8 cellular contexts compared by ENCODE assay signal in genomic region chr2:156436477-156437085, GRCh38. TPM values are rescaled to one million over a fixed set of nuclear protein-coding genes. Genes with fewer than 3 reads are reported as not detected.
A peak's percentile ranks its signal among the peaks of the same experiment; 100 is the strongest.
DNase-seq lines count a peak whose midpoint lies in the region; ATAC-seq and TF ChIP-seq lines count a peak whose summit lies in the region.

No MANE protein-coding gene starts in this region.

- H3K79me1 ChIP-seq in mesendoderm (ENCODE audit: low read length): peaks cover 4% of the 10 kb centered on the region

- H3K4me1 ChIP-seq in duodenal mucosa (ENCODE audit: control insufficient read depth in 1 of 2, insufficient read depth in 2 of 2, low read length in 2 of 2) (peaks cover 23 to 25% of the 10 kb centered on the region in 2 donors), mesendoderm (ENCODE audit: control insufficient read depth, low read depth, low read length) (peaks cover 4% of the 10 kb centered on the region), transverse colon (peaks cover 0 to 39% (median 23%) of the 10 kb centered on the region in 4 donors)

- no peak overlapping the region for H2AK5ac ChIP-seq in mesendoderm (ENCODE audit: low read length)

- no peak overlapping the region for H3K4ac ChIP-seq in mesendoderm (ENCODE audit: low read depth, low read length)

- H2BK15ac ChIP-seq in mesendoderm (replicated peaks; ENCODE audit: low read depth): no peak overlapping the region

- no peak overlapping the region for H2BK120ac ChIP-seq in mesendoderm (ENCODE audit: low read depth, low read length)

- H3K18ac ChIP-seq in mesendoderm (ENCODE audit: low read length): peak overlapping the region; percentile 84

- H3K56ac ChIP-seq in mesendoderm (ENCODE audit: low read length): peak overlapping the region; percentile 98

- TF ChIP-seq POLR2A in transverse colon (IDR thresholded peaks at IDR 0.05): no peak

- no peak overlapping the region for H3K23ac ChIP-seq in mesendoderm (ENCODE audit: low read length)

- H4K5ac ChIP-seq in mesendoderm (ENCODE audit: low read length): no peak overlapping the region

- H3K27ac ChIP-seq in duodenal mucosa (ENCODE audit: low read depth, low read length) (peak overlapping the region; percentile 92), mesendoderm (ENCODE audit: low read depth, low read length) (peak overlapping the region; percentile 82), transverse colon (peak overlapping the region; percentile 93 to 96 (median 96))

- WGBS in mesendoderm (ENCODE audit: extremely low coverage, insufficient coverage, low lambda C conversion rate): no CpG with 5 or more reads among the region's 19 CpGs
- 1 to 2% methylated on average over 9 to 17 of the region's 19 CpGs for WGBS in transverse colon (ENCODE audit: low coverage in 1 of 2), 2 donors

- no peaks in the 10 kb centered on the region for H3K27me3 ChIP-seq in duodenal mucosa (ENCODE audit: control insufficient read depth in 1 of 2, insufficient read depth in 2 of 2, low read length in 2 of 2)
- no peaks in the 10 kb centered on the region for H3K27me3 ChIP-seq in mesendoderm (ENCODE audit: insufficient read depth, low read length, poor library complexity)
- H3K27me3 ChIP-seq in transverse colon: no peaks in the 10 kb centered on the region

- peak overlapping the region; percentile 86 to 92 for H3K4me3 ChIP-seq in duodenal mucosa (ENCODE audit: low read depth in 1 of 2, low read length in 2 of 2)
- H3K4me3 ChIP-seq in mesendoderm (ENCODE audit: low read length): peak overlapping the region; percentile 59
- H3K4me3 ChIP-seq in transverse colon: peak overlapping the region; percentile 45 to 79 (median 54)

- DNase-seq in DMS 273 (lab: John Stamatoyannopoulos, UW; ENCODE audit: unreplicated experiment) (peak; percentile 60), T-helper 9 cell (peak; percentile 1), mesendoderm (peak; percentile 59), transverse colon (peak; percentile 42), NCI-H1105 treated with DMSO at 0.1 percent for 48 hours (lab: John Stamatoyannopoulos, UW) (no peak)

- H3K9me3 ChIP-seq in duodenal mucosa (ENCODE audit: control insufficient read depth in 1 of 2, low read length in 2 of 2) (no peaks in the 10 kb centered on the region), transverse colon (no peaks in the 10 kb centered on the region)

- in situ Hi-C loops in transverse colon (cut with MboI; ENCODE audit: low pct_ligation_motif_present in 1 of 4, low pct_unique_long_range_greater_than_20kb in 1 of 4, low sequenced_read_pairs in 3 of 4): loop anchor here in 2 of 4 donors (25.0 kb wide), 1 partner anchor 99 kb away; the partner anchor contains the start of gene NR4A2 (in 2 of the 2)

- peak overlapping the region; percentile 51 for H3K4me2 ChIP-seq in mesendoderm (ENCODE audit: low read length)

- H2BK5ac ChIP-seq in mesendoderm (ENCODE audit: low read length): no peak overlapping the region

- no peak for TF ChIP-seq CTCF in transverse colon (IDR thresholded peaks at IDR 0.05)

- intact Hi-C loops in transverse colon (cut with DNase I; ENCODE audit: low total_unique reads): loop anchor here (5.0 kb wide), 1 partner anchor 104 kb away; the partner anchor contains the start of gene NR4A2

- H3K9ac ChIP-seq in duodenal mucosa (ENCODE audit: low read depth in 1 of 2, low read length in 2 of 2) (peak overlapping the region; percentile 87 to 97), mesendoderm (ENCODE audit: low read length) (peak overlapping the region; percentile 70)

- H4K8ac ChIP-seq in mesendoderm (ENCODE audit: low read depth, low read length): no peak overlapping the region

- H3K36me3 ChIP-seq in duodenal mucosa (ENCODE audit: control insufficient read depth in 1 of 2, insufficient read depth in 2 of 2, low read length in 2 of 2) (no peaks in the 10 kb centered on the region), mesendoderm (ENCODE audit: control insufficient read depth, insufficient read depth, low read length) (no peaks in the 10 kb centered on the region), transverse colon (no peaks in the 10 kb centered on the region)

- peaks cover 14% of the 10 kb centered on the region for H3K79me2 ChIP-seq in mesendoderm (ENCODE audit: control insufficient read depth, insufficient read depth, low read length)

- no peak for TF ChIP-seq EP300 in transverse colon (IDR thresholded peaks at IDR 0.05; ENCODE audit: low read depth)

- ATAC-seq in GM19438 (IDR thresholded peaks at IDR 0.05; ENCODE audit: low read depth, unreplicated experiment): peak; percentile 57
- ATAC-seq in HG03442 (IDR thresholded peaks at IDR 0.05; ENCODE audit: unreplicated experiment): peak; percentile 42

RNA-seq across cellular contexts. Expression of gene GPD2, which starts 0.4 kb away (rescaled TPM):
- 42.8 TPM for polyA plus RNA-seq in mesendoderm (2013, experiment 1 of 2)
- 40.8 TPM for polyA plus RNA-seq in mesendoderm (2013, experiment 2 of 2)
- 100 to 1,000 TPM in 2 of 4 donors, 10 to 100 TPM in 2; 65.5 to 161 (median 98.6) TPM for total RNA-seq in transverse colon
